ENCODE assay signal across 17 cellular contexts in the genomic region with DNA sequence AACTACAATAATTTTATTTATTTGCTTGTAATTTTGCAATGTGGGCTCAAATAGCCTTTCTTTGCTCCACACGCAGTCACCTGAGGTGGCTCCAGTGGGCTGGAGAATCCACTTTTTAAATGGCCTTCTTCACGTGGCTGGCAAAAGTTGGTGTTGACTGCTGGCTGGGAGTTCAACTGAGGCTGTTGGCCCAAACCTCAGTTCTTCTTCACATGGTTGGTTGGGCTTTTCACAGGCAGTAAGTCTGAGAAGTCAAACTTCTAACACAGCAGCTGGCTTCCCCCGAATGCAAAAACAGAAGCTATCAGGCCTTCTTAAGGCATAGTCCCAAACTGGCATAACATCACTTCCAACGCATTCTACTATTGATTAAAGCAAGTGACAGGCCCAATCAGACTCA.
"Had no signal": no experiment of that assay in that cellular context is flagged by ENCODE, and none has a peak within 500 bp of the region (broad histone marks: within the 10 kb centered on the region; RNA-seq: fewer than 3 reads in every experiment).

No MANE protein-coding gene starts in this region.

- DNase-seq: colonic mucosa; effector CD4-positive, alpha-beta T cell; endodermal cell; erythroblast; heart left ventricle; hippocampal formation; left colon; left ventricle myocardium superior; mesenchymal stem cell; midbrain; naive B cell; posterior cingulate gyrus; small intestine; stimulated activated CD4-positive, alpha-beta T cell treated with anti-CD3 and anti-CD28 coated beads, Interleukin-12 subunit alpha, Interleukin-12 subunit beta, amount 100 ng/mL, for 4 hours; stimulated activated naive CD4-positive, alpha-beta T cell treated with Interleukin-2 at 50 U/mL for 16 hours; trophoblast cell had no signal

- H3K36me3 ChIP-seq: colonic mucosa had no signal

- H3K4me3 ChIP-seq: colonic mucosa, heart left ventricle, lung had no signal

- H3K27me3 ChIP-seq: colonic mucosa, heart left ventricle had no signal

- H3K9me3 ChIP-seq: colonic mucosa had no signal

- H3K27ac ChIP-seq: colonic mucosa, heart left ventricle had no signal

- ATAC-seq: heart left ventricle, left colon, left ventricle myocardium superior had no signal

- H3K27me3 Mint-ChIP-seq: naive B cell had no signal

- H3K27ac Mint-ChIP-seq: endodermal cell had no signal
